15 cellular contexts compared by ENCODE assay signal in genomic region chr3:57226156-57226555, GRCh38. TPM values are rescaled to one million over a fixed set of nuclear protein-coding genes. Genes with fewer than 3 reads are reported as not detected.
DNase-seq lines count a peak whose midpoint lies in the region; ATAC-seq and TF ChIP-seq lines count a peak whose summit lies in the region.
"Had no signal": no experiment of that assay in that cellular context is flagged by ENCODE, and none has a peak within 500 bp of the region (broad histone marks: within the 10 kb centered on the region; RNA-seq: fewer than 3 reads in every experiment).

No MANE protein-coding gene starts in this region.

- peaks cover 21 to 25% of the 10 kb centered on the region in 2 donors for H3K4me1 Mint-ChIP-seq in natural killer cell
- peaks cover 11 to 20% of the 10 kb centered on the region in 2 donors for H3K4me1 Mint-ChIP-seq in natural killer cell treated with Interleukin-12 subunit alpha and Interleukin-12 subunit beta and Interleukin-15 and Interleukin-18, amount 100 ng/mL, for 72 hours (ENCODE audit: low read depth in 2 of 2)
- peaks cover 18% of the 10 kb centered on the region for H3K4me1 Mint-ChIP-seq in endodermal cell

- no peaks in the 10 kb centered on the region for H3K27me3 ChIP-seq in Panc1 (ENCODE audit: control insufficient read depth, insufficient read depth, low read length)
- H3K27me3 ChIP-seq in endodermal cell (ENCODE audit: control insufficient read depth, insufficient read depth, low read length, poor library complexity, severe bottlenecking): no peaks in the 10 kb centered on the region
- H3K27me3 ChIP-seq: vagina had no signal

- ATAC-seq in natural killer cell (no peak), Panc1 (no peak)
- ATAC-seq in natural killer cell treated with Interleukin-12 subunit alpha and Interleukin-12 subunit beta and Interleukin-15 and Interleukin-18, amount 100 ng/mL, for 72 hours: no peak

- TF ChIP-seq CTCF in natural killer cell (IDR thresholded peaks at IDR 0.05): no peak
- no peak for TF ChIP-seq CTCF in Panc1 (IDR thresholded peaks at IDR 0.05)
- no peak for TF ChIP-seq CTCF in endodermal cell (conservative IDR thresholded peaks at IDR 0.05)

- in situ Hi-C loops in Panc1 (cut with HindIII; ENCODE audit: low pct_unique_long_range_greater_than_20kb, low sequenced_read_pairs): no loop called here

- H3K27ac Mint-ChIP-seq in natural killer cell: peak overlapping the region in 1 of 2 donors; percentile 79
- H3K27ac Mint-ChIP-seq in natural killer cell treated with Interleukin-12 subunit alpha and Interleukin-12 subunit beta and Interleukin-15 and Interleukin-18, amount 100 ng/mL, for 72 hours: no peak overlapping the region
- no peak overlapping the region for H3K27ac Mint-ChIP-seq in endodermal cell

- H3K36me3 ChIP-seq in Panc1 (ENCODE audit: control insufficient read depth, insufficient read depth, low read length) (no peaks in the 10 kb centered on the region; the same call in 1 of the 2 replicates), endodermal cell (ENCODE audit: control insufficient read depth, insufficient read depth, low read length) (no peaks in the 10 kb centered on the region)
- H3K36me3 ChIP-seq: vagina had no signal

- peak overlapping the region; percentile 40 for H3K4me3 Mint-ChIP-seq in natural killer cell
- no peak overlapping the region for H3K4me3 Mint-ChIP-seq in natural killer cell treated with Interleukin-12 subunit alpha and Interleukin-12 subunit beta and Interleukin-15 and Interleukin-18, amount 100 ng/mL, for 72 hours
- no peak overlapping the region for H3K4me3 Mint-ChIP-seq in endodermal cell

- no peak for DNase-seq in natural killer cell
- no peak for DNase-seq in natural killer cell treated with Interleukin-12 subunit alpha and Interleukin-12 subunit beta and Interleukin-15 and Interleukin-18, amount 100 ng/mL, for 72 hours (ENCODE audit: low spot score)
- no peak for DNase-seq in Panc1 (ENCODE audit: low read depth, low spot score)
- DNase-seq in medulla oblongata (ENCODE audit: extremely low spot score): peak; percentile 26
- no peak for DNase-seq in hippocampal formation (lab: John Stamatoyannopoulos, UW)
- no peak for DNase-seq in endodermal cell
- DNase-seq in mucosa of gallbladder (ENCODE audit: low spot score): no peak
- no peak for DNase-seq in NCI-H187 treated with DMSO at 0.1 percent for 48 hours (lab: John Stamatoyannopoulos, UW)
- DNase-seq: HCEC 1CT; mesendoderm; NCI-H1092 treated with DMSO at 0.1 percent for 48 hours; NCI-H446; RPMI8226; stimulated activated CD4-positive, alpha-beta T cell treated with anti-CD3 and anti-CD28 coated beads, Interleukin-2, amount 100 ng/mL, for 24 hours had no signal

- no peaks in the 10 kb centered on the region for H3K9me3 ChIP-seq in Panc1 (ENCODE audit: control insufficient read depth, insufficient read depth, low read depth, low read length)
- H3K9me3 ChIP-seq in endodermal cell (ENCODE audit: control insufficient read depth, low read length): no peaks in the 10 kb centered on the region
- H3K9me3 ChIP-seq: vagina had no signal

- whole genome bisulfite sequencing in endodermal cell (ENCODE audit: insufficient coverage in 1 of 2, insufficient read length in 1 of 2), 2 experiments: 86 to 93% methylated on average over 2 to 4 of the region's 4 CpGs

- H3K27me3 Mint-ChIP-seq in natural killer cell (ENCODE audit: low read depth in 2 of 2) (no peaks in the 10 kb centered on the region), endodermal cell (ENCODE audit: insufficient read depth) (no peaks in the 10 kb centered on the region)
- H3K27me3 Mint-ChIP-seq in natural killer cell treated with Interleukin-12 subunit alpha and Interleukin-12 subunit beta and Interleukin-15 and Interleukin-18, amount 100 ng/mL, for 72 hours: no peaks in the 10 kb centered on the region

- CTCF ChIA-PET in Panc1 (lab: Charles Lee): no interaction called here

- peak overlapping the region; percentile 95; the same call in 1 of the 2 replicates for H3K27ac ChIP-seq in Panc1 (ENCODE audit: low read length)
- no peak overlapping the region for H3K27ac ChIP-seq in endodermal cell (ENCODE audit: low read depth, low read length)

- H3K4me3 ChIP-seq in Panc1 (ENCODE audit: low read depth in 2 of 2, low read length in 2 of 2): no peak overlapping the region
- no peak overlapping the region for H3K4me3 ChIP-seq in endodermal cell (ENCODE audit: low read length)

- H3K4me1 ChIP-seq in Panc1 (ENCODE audit: control insufficient read depth, insufficient read depth, low read length): peaks cover 19% of the 10 kb centered on the region
- H3K4me1 ChIP-seq in endodermal cell (ENCODE audit: control insufficient read depth, insufficient read depth, low read length): peaks cover 3% of the 10 kb centered on the region

- no peak overlapping the region for H3K9ac ChIP-seq in endodermal cell (ENCODE audit: extremely low read depth, low read length, poor library complexity, severe bottlenecking)

- H3K36me3 Mint-ChIP-seq in natural killer cell: no peaks in the 10 kb centered on the region
- H3K36me3 Mint-ChIP-seq in natural killer cell treated with Interleukin-12 subunit alpha and Interleukin-12 subunit beta and Interleukin-15 and Interleukin-18, amount 100 ng/mL, for 72 hours: no peaks in the 10 kb centered on the region
- no peaks in the 10 kb centered on the region for H3K36me3 Mint-ChIP-seq in endodermal cell (ENCODE audit: low read depth)

- POLR2A ChIA-PET in Panc1 (lab: Charles Lee): no interaction called here

- no TSS peak for BruUV-seq in Panc1 (replicated peaks; lab: Mats Ljungman, UMichigan)

- H3K9me3 Mint-ChIP-seq in natural killer cell (no peaks in the 10 kb centered on the region), endodermal cell (no peaks in the 10 kb centered on the region)
- no peaks in the 10 kb centered on the region for H3K9me3 Mint-ChIP-seq in natural killer cell treated with Interleukin-12 subunit alpha and Interleukin-12 subunit beta and Interleukin-15 and Interleukin-18, amount 100 ng/mL, for 72 hours

- intact Hi-C loops in natural killer cell (cut with micrococcal nuclease): loop anchor here (5.0 kb wide), 2 partner anchors 424 to 529 kb away; partner anchors contain the start of gene ARHGEF3
- intact Hi-C loops in Panc1 (cut with micrococcal nuclease; ENCODE audit: unreplicated experiment): loop anchor here (10.0 kb wide), 1 partner anchor 121 kb away; no protein-coding TSS in a partner anchor

RNA-seq across cellular contexts. Expression of gene APPL1, which starts 1.4 kb away (rescaled TPM):
- total RNA-seq in natural killer cell: 10 to 100 TPM; 29.6 to 40.8 (median 38.2) TPM
- total RNA-seq in natural killer cell treated with Interleukin-12 subunit alpha and Interleukin-12 subunit beta and Interleukin-15 and Interleukin-18, amount 100 ng/mL, for 72 hours: 10 to 100 TPM; 23.1 to 27.8 TPM
- total RNA-seq in Panc1 (2021; ENCODE audit: unreplicated experiment): 36.3 TPM
- 21.4 TPM for polyA plus RNA-seq in Panc1 (2012; ENCODE audit: insufficient read length)
- total RNA-seq in endodermal cell: 10 to 100 TPM; 46.9 to 61.1 TPM
- polyA plus RNA-seq in endodermal cell (2013, experiment 1 of 2): 20.8 TPM
- polyA plus RNA-seq in endodermal cell (2013, experiment 2 of 2): 23.9 TPM
- 39.9 TPM for total RNA-seq in mucosa of gallbladder

RNA-seq across cellular contexts. Expression of gene HESX1, which starts 26.4 kb away (rescaled TPM):
- under 1 TPM in 2 of 3 donors, not detected in 1; 0.49 to 0.55 TPM for total RNA-seq in natural killer cell
- total RNA-seq in natural killer cell treated with Interleukin-12 subunit alpha and Interleukin-12 subunit beta and Interleukin-15 and Interleukin-18, amount 100 ng/mL, for 72 hours: not detected
- 1.1 TPM for total RNA-seq in Panc1 (2021; ENCODE audit: unreplicated experiment)
- polyA plus RNA-seq in Panc1 (2012; ENCODE audit: insufficient read length): 0.51 TPM
- 1 to 10 TPM; 3.8 to 8.0 TPM for total RNA-seq in endodermal cell
- 6.6 TPM for polyA plus RNA-seq in endodermal cell (2013, experiment 1 of 2)
- 4.8 TPM for polyA plus RNA-seq in endodermal cell (2013, experiment 2 of 2)
- total RNA-seq in mucosa of gallbladder: 0.52 TPM
- total RNA-seq: vagina had no signal
